9 cellular contexts compared by ENCODE assay signal in genomic region chr19:1840541-1841115, GRCh38. TPM values are rescaled to one million over a fixed set of nuclear protein-coding genes. Genes with fewer than 3 reads are reported as not detected.
A peak's percentile ranks its signal among the peaks of the same experiment; 100 is the strongest.
DNase-seq lines count a peak whose midpoint lies in the region; ATAC-seq, FAIRE-seq and TF ChIP-seq lines count a peak whose summit lies in the region.
"Had no signal": no experiment of that assay in that cellular context is flagged by ENCODE, and none has a peak within 500 bp of the region (broad histone marks: within the 10 kb centered on the region; RNA-seq: fewer than 3 reads in every experiment).

No MANE protein-coding gene starts in this region.

- TF ChIP-seq CTCF in H9 (conservative IDR thresholded peaks at IDR 0.05) = no peak
- no peak for TF ChIP-seq CTCF in kidney (IDR thresholded peaks at IDR 0.05; ENCODE audit: borderline replicate concordance, extremely low read depth, insufficient read depth)
- TF ChIP-seq CTCF in gastrocnemius medialis (IDR thresholded peaks at IDR 0.05 in 4 of 5, conservative IDR thresholded peaks at IDR 0.05 in 1 of 5) = no peak

- no peak for TF ChIP-seq POLR2A in gastrocnemius medialis (IDR thresholded peaks at IDR 0.05)

- H3K9me3 Mint-ChIP-seq in H9 = no peaks in the 10 kb centered on the region; a peak in 1 of 5 replicates

- H3K4ac ChIP-seq in H9 (ENCODE audit: low read depth, low read length) = no peak overlapping the region

- H3K56ac ChIP-seq in H9 (ENCODE audit: insufficient read length, low read depth, low read length) = no peak overlapping the region

- H2BK120ac ChIP-seq in H9 (ENCODE audit: low read depth, low read length, poor library complexity, severe bottlenecking) = no peak overlapping the region

- no peak overlapping the region; the same call in 1 of the 2 replicates for H2BK15ac ChIP-seq in H9 (ENCODE audit: low read depth, low read length)

- H3K79me1 ChIP-seq in H9 (ENCODE audit: insufficient read depth, low read depth, low read length, poor library complexity, severe bottlenecking) = peaks cover 10% of the 10 kb centered on the region

- H3K36me3 ChIP-seq in kidney (ENCODE audit: control insufficient read depth in 1 of 2, insufficient read depth in 2 of 2, low read length in 2 of 2) = no peaks in the 10 kb centered on the region
- no peaks in the 10 kb centered on the region for H3K36me3 ChIP-seq in gastrocnemius medialis
- H3K36me3 ChIP-seq: adrenal gland had no signal

- H2BK20ac ChIP-seq in H9 (ENCODE audit: low read depth, low read length, poor library complexity, severe bottlenecking) = no peak overlapping the region

- H2BK12ac ChIP-seq in H9 (ENCODE audit: insufficient read length, low read depth, low read length) = no peak overlapping the region

- H3K27me3 ChIP-seq in H9 (ENCODE audit: insufficient read depth, low read length) (no peaks in the 10 kb centered on the region), gastrocnemius medialis (no peaks in the 10 kb centered on the region)
- H3K27me3 ChIP-seq: adrenal gland had no signal

- intact Hi-C loops in kidney (cut with DNase I) = no loop called here
- intact Hi-C loops in gastrocnemius medialis (cut with DNase I; ENCODE audit: low total_unique reads) = no loop called here

- in situ Hi-C loops in gastrocnemius medialis (cut with MboI; ENCODE audit: low sequenced_read_pairs in 4 of 4) = no loop called here

- H4K8ac ChIP-seq in H9 (replicated peaks; ENCODE audit: insufficient read length, low read depth, low read length) = no peak overlapping the region

- no peaks in the 10 kb centered on the region for H3K27me3 Mint-ChIP-seq in H9 (ENCODE audit: low read depth)

- H3K27ac ChIP-seq in H9 (ENCODE audit: insufficient read length, low read depth, low read length) = no peak overlapping the region
- peak overlapping the region; percentile 36 for H3K27ac ChIP-seq in caudate nucleus (ENCODE audit: low read depth, low read length)
- peak overlapping the region in 1 of 2 donors; percentile 63 for H3K27ac ChIP-seq in kidney (ENCODE audit: low read depth in 2 of 2, low read length in 2 of 2)
- H3K27ac ChIP-seq in gastrocnemius medialis = peak overlapping the region; percentile 44 to 67 (median 55)

- no peaks in the 10 kb centered on the region for H3K23me2 ChIP-seq in H9 (ENCODE audit: insufficient read length, low read depth, low read length, poor library complexity, severe bottlenecking)

- H3K4me3 ChIP-seq in kidney (ENCODE audit: low read length in 2 of 2) = peak overlapping the region in 1 of 2 donors; percentile 35
- peak overlapping the region in 3 of 4 donors; percentile 20 to 36 (median 31) for H3K4me3 ChIP-seq in gastrocnemius medialis

- H3K4me1 ChIP-seq in H9 (ENCODE audit: insufficient read depth, low read length) = no peaks in the 10 kb centered on the region
- peaks cover 0 to 40% of the 10 kb centered on the region in 2 donors for H3K4me1 ChIP-seq in kidney (ENCODE audit: control insufficient read depth in 1 of 2, insufficient read depth in 1 of 2, low read depth in 1 of 2, low read length in 2 of 2)
- H3K4me1 ChIP-seq in gastrocnemius medialis = peaks cover 24 to 62% of the 10 kb centered on the region in 2 donors

- H3K23ac ChIP-seq in H9 (ENCODE audit: insufficient read length, low read depth, low read length) = no peak overlapping the region

- H3T11ph ChIP-seq in H9 (ENCODE audit: low read length) = no peak overlapping the region

- H2BK5ac ChIP-seq in H9 (ENCODE audit: insufficient read length, low read length) = no peak overlapping the region

- H4K91ac ChIP-seq in H9 (ENCODE audit: insufficient read length, low read depth, low read length) = no peak overlapping the region

- WGBS in H9 (ENCODE audit: extremely low coverage, insufficient read length, low lambda C conversion rate) = no CpG with 5 or more reads among the region's 22 CpGs

- no peak overlapping the region for H4K5ac ChIP-seq in H9 (ENCODE audit: insufficient read length, low read depth, low read length)

- H3K9ac ChIP-seq in H9 (ENCODE audit: extremely low read depth, insufficient read length, low read length) (no peak overlapping the region), kidney (ENCODE audit: low read length in 2 of 2) (peak overlapping the region in 1 of 2 donors; percentile 19)

- peaks cover 2 to 10% of the 10 kb centered on the region in 2 experiments; a peak in 2 of 4 replicates for H3K4me1 Mint-ChIP-seq in H9

- no peaks in the 10 kb centered on the region for H3K9me3 ChIP-seq in H9 (ENCODE audit: control insufficient read depth, low read depth, low read length)
- no peaks in the 10 kb centered on the region for H3K9me3 ChIP-seq in kidney (ENCODE audit: control insufficient read depth in 1 of 2, low read length in 2 of 2)
- no peaks in the 10 kb centered on the region for H3K9me3 ChIP-seq in gastrocnemius medialis
- H3K9me3 ChIP-seq: adrenal gland had no signal

- H2AFZ ChIP-seq in H9 (ENCODE audit: low read length) = no peak overlapping the region

- peaks cover 0 to 4% (median 0%) of the 10 kb centered on the region in 3 experiments; a peak in 1 of 7 replicates for H3K36me3 Mint-ChIP-seq in H9 (ENCODE audit: insufficient read depth in 1 of 3, low read depth in 3 of 3)

- H4K20me1 ChIP-seq in H9 (ENCODE audit: control insufficient read depth, insufficient read depth, insufficient read length) = no peaks in the 10 kb centered on the region

- peak overlapping the region in 2 of 3 experiments; percentile 4 to 24; a peak in 3 of 7 replicates for H3K27ac Mint-ChIP-seq in H9

- H3K18ac ChIP-seq in H9 (ENCODE audit: insufficient read length, low read depth, low read length) = no peak overlapping the region

- no peak overlapping the region for H3K4me3 Mint-ChIP-seq in H9

- FAIRE-seq in kidney (lab: Jason Lieb, UNC) = no peak

- H3K14ac ChIP-seq in H9 (ENCODE audit: insufficient read depth, low read length) = no peak overlapping the region; the same call in 1 of the 2 replicates

- no peak overlapping the region for H3K4me2 ChIP-seq in H9 (ENCODE audit: insufficient read depth, insufficient read length, low read length)

- H3K79me2 ChIP-seq in H9 (ENCODE audit: insufficient read depth, low read length) = peaks cover 12% of the 10 kb centered on the region; the same call in 1 of the 2 replicates

- ATAC-seq in gastrocnemius medialis (peak in 1 of 2 donors; percentile 18), GM18873 (IDR thresholded peaks at IDR 0.05; ENCODE audit: low FRiP score, unreplicated experiment) (no peak)

- no peak for DNase-seq in H9
- DNase-seq in caudate nucleus (lab: John Stamatoyannopoulos, UW) = no peak
- DNase-seq in kidney = peak; percentile 85
- DNase-seq in gastrocnemius medialis = no peak
- DNase-seq in SHP77 (lab: John Stamatoyannopoulos, UW) = no peak
- no peak for DNase-seq in NCI-H1417 treated with DMSO at 0.1 percent for 48 hours (lab: John Stamatoyannopoulos, UW)
- no peak for DNase-seq in OCI-M2 (lab: John Stamatoyannopoulos, UW; ENCODE audit: unreplicated experiment)

- H2AK5ac ChIP-seq in H9 (ENCODE audit: insufficient read length, low read length) = no peak overlapping the region

RNA-seq across cellular contexts. Expression of gene REXO1, which starts 7.7 kb away (rescaled TPM):
- total RNA-seq in H9 (2021) = 45.6 and 56.8 TPM in 2 replicates
- total RNA-seq in kidney = 36.8 TPM
- 12.1 TPM for polyA plus RNA-seq in kidney (ENCODE audit: insufficient read depth, low read depth, low replicate concordance)
- 10 to 100 TPM; 10.8 to 28.5 (median 20.5) TPM for total RNA-seq in gastrocnemius medialis

RNA-seq across cellular contexts. Expression of gene KLF16, which starts 22.8 kb away (rescaled TPM):
- total RNA-seq in H9 (2021) = 66.5 and 66.8 TPM in 2 replicates
- 22.2 TPM for total RNA-seq in kidney
- 10.4 TPM for polyA plus RNA-seq in kidney (ENCODE audit: insufficient read depth, low read depth, low replicate concordance)
- 1 to 10 TPM in 3 of 4 donors, under 1 TPM in 1; 0.58 to 4.0 (median 1.4) TPM for total RNA-seq in gastrocnemius medialis

RNA-seq across cellular contexts. Expression of gene ATP8B3, which starts 28.6 kb away (rescaled TPM):
- total RNA-seq in H9 (2021) (8.7 and 9.6 TPM in 2 replicates), kidney (3.6 TPM), gastrocnemius medialis (under 1 TPM in 2 of 4 donors, not detected in 2; 0.09 to 0.24 TPM)
- polyA plus RNA-seq in kidney (ENCODE audit: insufficient read depth, low read depth, low replicate concordance) = 0.24 TPM

RNA-seq across cellular contexts. Expression of gene ABHD17A, which starts 44.7 kb away (rescaled TPM):
- total RNA-seq in H9 (2021) (47.5 and 50.3 TPM in 2 replicates), kidney (63.8 TPM), gastrocnemius medialis (10 to 100 TPM; 49.4 to 87.7 (median 70.8) TPM)
- 65.1 TPM for polyA plus RNA-seq in kidney (ENCODE audit: insufficient read depth, low read depth, low replicate concordance)
